Comparison of ENCODE assay signal across 8 cellular contexts in the genomic region with DNA sequence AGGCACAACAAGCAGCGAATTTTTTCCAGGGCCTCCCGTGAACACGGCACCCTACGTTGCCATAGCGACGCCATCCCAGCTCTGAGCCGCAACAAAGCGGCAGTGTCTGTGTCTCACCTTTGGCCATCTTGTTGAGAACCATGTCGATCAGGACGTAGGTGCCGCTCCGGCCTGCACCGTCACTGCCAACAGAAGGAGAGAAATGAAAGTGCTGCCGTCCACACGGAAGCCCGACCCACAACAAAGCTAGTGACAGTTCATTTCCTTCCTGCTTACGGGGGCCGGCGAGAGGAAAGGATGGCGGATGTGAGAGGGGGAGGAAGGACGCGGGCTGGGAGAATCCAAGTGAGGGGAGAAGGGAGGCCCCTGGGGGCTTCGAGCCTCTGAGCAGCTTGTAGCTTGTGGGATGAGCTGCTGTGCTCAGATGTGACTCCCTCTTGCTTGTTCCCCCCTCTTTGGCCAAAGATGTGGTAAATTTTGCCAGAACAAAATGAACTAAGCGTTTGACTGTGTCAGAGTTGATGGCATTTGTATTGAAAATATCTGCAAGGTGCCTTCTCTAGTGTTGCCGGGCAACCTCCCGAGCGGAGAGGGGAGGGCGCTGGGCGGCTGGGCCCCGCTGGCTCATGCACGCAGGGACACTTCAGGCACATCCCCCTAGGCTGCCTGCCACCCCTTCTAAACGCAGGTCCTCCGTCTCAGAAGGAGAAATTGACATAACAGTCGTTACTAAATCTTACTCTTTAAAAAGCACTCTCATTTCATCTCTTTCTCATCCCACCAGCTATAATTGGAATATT.
A peak's percentile ranks its signal among the peaks of the same experiment; 100 is the strongest.
DNase-seq lines count a peak whose midpoint lies in the region; ATAC-seq and TF ChIP-seq lines count a peak whose summit lies in the region.

No MANE protein-coding gene starts in this region.

- TF ChIP-seq CTCF in BJ (IDR thresholded peaks at IDR 0.05; ENCODE audit: insufficient read depth, low read depth, low read length) (no peak), fibroblast of lung (conservative IDR thresholded peaks at IDR 0.05 in 1 of 2, IDR thresholded peaks at IDR 0.05 in 1 of 2; ENCODE audit: low read depth in 1 of 2, low read length in 2 of 2) (no peak), nephron (IDR thresholded peaks at IDR 0.05; ENCODE audit: unreplicated experiment in 3 of 3) (no peak)

- no peaks in the 10 kb centered on the region for H3K79me2 ChIP-seq in fibroblast of lung (ENCODE audit: control insufficient read depth, insufficient read depth, low read length)

- CTCF ChIA-PET in BJ (lab: Yijun Ruan, JAX), result no interaction called here

- no peaks in the 10 kb centered on the region for H4K20me1 ChIP-seq in fibroblast of lung (ENCODE audit: control insufficient read depth, extremely low read depth, insufficient read depth, low read length)

- POLR2A ChIA-PET in BJ (lab: Charles Lee), result no interaction called here

- peaks cover 17% of the 10 kb centered on the region for H3K4me1 Mint-ChIP-seq in nephron

- peak overlapping the region; percentile 82 for H3K4me2 ChIP-seq in fibroblast of lung (ENCODE audit: extremely low read depth, insufficient read depth, low read length)

- peak overlapping the region; percentile 13; the same call in 1 of the 2 replicates for H3K4me3 ChIP-seq in BJ (ENCODE audit: low read depth, low read length)
- H3K4me3 ChIP-seq in fibroblast of lung (replicated peaks in 1 of 4; ENCODE audit: control extremely low read depth in 1 of 4, insufficient read depth in 1 of 4, low read depth in 3 of 4, low read length in 4 of 4), result peak overlapping the region; percentile 36 to 68 (median 52)

- peaks cover 4% of the 10 kb centered on the region for H3K27me3 Mint-ChIP-seq in nephron (ENCODE audit: low read depth)

- peak overlapping the region; percentile 94 for H2AFZ ChIP-seq in fibroblast of lung (ENCODE audit: low read length)

- peak overlapping the region; percentile 42 for H3K9ac ChIP-seq in fibroblast of lung (ENCODE audit: insufficient read depth, low read length)

- H3K4me3 Mint-ChIP-seq in nephron, result peak overlapping the region; percentile 92 to 94 (median 93)

- H3K27ac Mint-ChIP-seq in nephron, result peak overlapping the region; percentile 81 to 96 (median 89)

- ATAC-seq in GM21825 (IDR thresholded peaks at IDR 0.05; ENCODE audit: unreplicated experiment), result peak; percentile 85
- ATAC-seq in stimulated activated naive CD8-positive, alpha-beta T cell treated with anti-CD3 and anti-CD28 coated beads, Interleukin-15, Interleukin-2, amounts not matched to agents 100 U/mL and 50 U/mL, for 24 hours, result peak; percentile 45

- peaks cover 6% of the 10 kb centered on the region for H3K36me3 Mint-ChIP-seq in nephron (ENCODE audit: low read depth)

- no peaks in the 10 kb centered on the region for H3K9me3 Mint-ChIP-seq in nephron

- H3K9me3 ChIP-seq in fibroblast of lung (ENCODE audit: control insufficient read depth, insufficient read depth, low read depth, low read length), result no peaks in the 10 kb centered on the region

- H3K27me3 ChIP-seq in BJ (ENCODE audit: control insufficient read depth, insufficient read depth, low read length), result no peaks in the 10 kb centered on the region
- H3K27me3 ChIP-seq in fibroblast of lung (ENCODE audit: control insufficient read depth, insufficient read depth, low read length), result no peaks in the 10 kb centered on the region

- no peaks in the 10 kb centered on the region for H3K36me3 ChIP-seq in BJ (ENCODE audit: control insufficient read depth, insufficient read depth, low read length)
- no peaks in the 10 kb centered on the region for H3K36me3 ChIP-seq in fibroblast of lung (ENCODE audit: control insufficient read depth, insufficient read depth, low read length)

- no peaks in the 10 kb centered on the region for H3K4me1 ChIP-seq in fibroblast of lung (ENCODE audit: control insufficient read depth, extremely low read depth, insufficient read depth, low read length)

- H3K27ac ChIP-seq in fibroblast of lung (ENCODE audit: insufficient read depth, low read length), result no peak overlapping the region

- no peak for DNase-seq in BJ (ENCODE audit: low read depth)
- peak; percentile 92 to 99 (median 99) for DNase-seq in NCI-H1417 (lab: John Stamatoyannopoulos, UW)
- peak; percentile 38 for DNase-seq in activated T-cell treated with anti-CD3 and anti-CD28 coated beads for 48 hours (ENCODE audit: low read depth)
- DNase-seq in fibroblast of lung (ENCODE audit: low read depth in 2 of 2), result peak; percentile 28 to 59
- DNase-seq in stimulated activated naive CD8-positive, alpha-beta T cell treated with anti-CD3 and anti-CD28 coated beads, Interleukin-15, Interleukin-2, amounts not matched to agents 100 U/mL and 50 U/mL, for 24 hours, result peak; percentile 61
- no peak for DNase-seq in HK-2 (ENCODE audit: unreplicated experiment)

Comparison
In these comparisons a context has a peak if more than half of its experiments do, and no peak if none do; other contexts are left out.
1. DNase-seq: peak in NCI-H1417 (3 of 3), activated T-cell treated with anti-CD3 and anti-CD28 coated beads for 48 hours (single experiment), fibroblast of lung (2 of 2) and stimulated activated naive CD8-positive, alpha-beta T cell treated with anti-CD3 and anti-CD28 coated beads, Interleukin-15, Interleukin-2, amounts not matched to agents 100 U/mL and 50 U/mL, for 24 hours (single experiment); none in BJ (single experiment) and HK-2 (single experiment).